8 cellular contexts compared by ENCODE assay signal in genomic region chr4:113146876-113147358, GRCh38.
DNase-seq lines count a peak whose midpoint lies in the region; ATAC-seq and TF ChIP-seq lines count a peak whose summit lies in the region.

No MANE protein-coding gene starts in this region.

- no peaks in the 10 kb centered on the region for H3K36me3 ChIP-seq in sigmoid colon

- H3K27me3 Mint-ChIP-seq in naive thymus-derived CD8-positive, alpha-beta T cell: peaks cover 0 to 21% (median 3%) of the 10 kb centered on the region in 5 donors

- no peaks in the 10 kb centered on the region for H3K27me3 ChIP-seq in sigmoid colon

- intact Hi-C loops in sigmoid colon (cut with DNase I): no loop called here

- H3K36me3 Mint-ChIP-seq in naive thymus-derived CD8-positive, alpha-beta T cell: no peaks in the 10 kb centered on the region

- POLR2A ChIA-PET in naive thymus-derived CD8-positive, alpha-beta T cell (lab: Charles Lee): no interaction called here

- TF ChIP-seq CTCF in fibroblast of pulmonary artery (IDR thresholded peaks at IDR 0.05; ENCODE audit: low read length, missing control alignments) (no peak), sigmoid colon (IDR thresholded peaks at IDR 0.05) (no peak)

- peaks cover 0 to 3% (median 0%) of the 10 kb centered on the region in 4 donors for H3K4me1 Mint-ChIP-seq in naive thymus-derived CD8-positive, alpha-beta T cell

- peak; percentile 78 for ATAC-seq in GM21619 (IDR thresholded peaks at IDR 0.05; ENCODE audit: unreplicated experiment)
- no peak for ATAC-seq in naive thymus-derived CD8-positive, alpha-beta T cell

- no peak for TF ChIP-seq POLR2A in sigmoid colon (IDR thresholded peaks at IDR 0.05)

- H3K27ac Mint-ChIP-seq in naive thymus-derived CD8-positive, alpha-beta T cell: peak overlapping the region in 1 of 10 donors; percentile 31

- no peak for TF ChIP-seq EP300 in sigmoid colon (IDR thresholded peaks at IDR 0.05)

- H3K27ac ChIP-seq in sigmoid colon: peak overlapping the region; percentile 35 to 46 (median 42)

- H3K4me3 ChIP-seq in fibroblast of pulmonary artery (replicated peaks; ENCODE audit: low read depth, low read length): peak overlapping the region; percentile 29
- peak overlapping the region in 3 of 4 donors; percentile 20 to 37 (median 36) for H3K4me3 ChIP-seq in sigmoid colon

- peak overlapping the region in 4 of 10 donors; percentile 30 to 71 (median 36) for H3K4me3 Mint-ChIP-seq in naive thymus-derived CD8-positive, alpha-beta T cell

- H3K9me3 ChIP-seq in sigmoid colon: no peaks in the 10 kb centered on the region

- peaks cover 0 to 5% (median 0%) of the 10 kb centered on the region in 9 donors for H3K9me3 Mint-ChIP-seq in naive thymus-derived CD8-positive, alpha-beta T cell

- DNase-seq in DMS53 treated with DMSO at 0.1 percent for 48 hours (lab: John Stamatoyannopoulos, UW; ENCODE audit: unreplicated experiment): peak; percentile 18
- DNase-seq in LoVo (ENCODE audit: low spot score): peak; percentile 21
- no peak for DNase-seq in fibroblast of pulmonary artery (ENCODE audit: low read depth)
- DNase-seq in sigmoid colon: no peak
- no peak for DNase-seq in NCI-H2029 (lab: John Stamatoyannopoulos, UW)
- DNase-seq in naive thymus-derived CD8-positive, alpha-beta T cell: no peak
- DNase-seq in GM19238 (ENCODE audit: insufficient read length, low spot score): no peak

- peaks cover 0 to 28% (median 8%) of the 10 kb centered on the region in 4 donors for H3K4me1 ChIP-seq in sigmoid colon

- WGBS in sigmoid colon, 2 donors: 17 to 36% methylated on average over 10 of the region's 10 CpGs

Comparison
In these comparisons a context has a peak if more than half of its experiments do, and no peak if none do; other contexts are left out.
1. DNase-seq: peak in DMS53 treated with DMSO at 0.1 percent for 48 hours (single experiment) and LoVo (single experiment); none in fibroblast of pulmonary artery (single experiment), sigmoid colon (single experiment), NCI-H2029 (single experiment), naive thymus-derived CD8-positive, alpha-beta T cell (0 of 10) and GM19238 (single experiment).